ENCODE assay signal across 11 cellular contexts in the genomic region with DNA sequence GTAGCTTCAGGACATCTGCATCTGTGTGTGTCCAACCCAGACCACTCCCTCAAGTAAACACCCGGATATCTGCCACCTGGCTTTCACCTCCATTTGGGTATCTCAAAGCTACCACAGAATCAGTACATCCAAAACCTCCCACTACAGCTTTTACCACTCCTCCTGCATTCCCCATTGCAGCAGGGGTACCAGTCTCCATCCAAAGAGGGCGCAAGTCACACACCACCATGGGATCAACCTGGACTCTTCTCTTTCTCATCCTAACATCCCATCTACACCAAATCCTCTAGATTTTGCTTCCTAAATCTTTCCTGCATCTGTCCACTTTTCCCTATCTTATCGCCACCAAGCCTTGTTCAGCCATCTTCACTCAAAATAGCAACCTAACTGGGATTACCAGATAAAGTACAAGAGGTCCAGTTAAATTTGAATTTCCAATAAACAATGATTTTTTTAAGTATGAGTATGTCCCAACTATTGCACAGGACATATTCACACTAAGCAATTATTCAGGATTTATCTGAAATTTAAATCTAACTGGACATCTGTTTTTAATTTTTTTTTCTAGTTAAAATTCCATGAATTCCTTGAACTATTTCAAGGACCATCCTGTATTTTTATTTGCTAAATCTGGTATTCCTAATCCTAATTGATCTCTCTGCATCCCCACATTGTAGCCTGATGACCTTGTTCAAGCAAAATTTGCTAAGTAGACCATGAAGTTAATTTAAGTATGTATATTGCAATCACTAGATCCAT.
DNase-seq lines count a peak whose midpoint lies in the region; ATAC-seq and TF ChIP-seq lines count a peak whose summit lies in the region.
"Had no signal": no experiment of that assay in that cellular context is flagged by ENCODE, and none has a peak within 500 bp of the region (broad histone marks: within the 10 kb centered on the region; RNA-seq: fewer than 3 reads in every experiment).

No MANE protein-coding gene starts in this region.

- POLR2A ChIA-PET in T-cell (lab: Charles Lee) = no interaction called here

- H3K36me3 Mint-ChIP-seq in type B pancreatic cell (no peaks in the 10 kb centered on the region), T-cell (no peaks in the 10 kb centered on the region)

- DNase-seq in cardiac muscle cell (ENCODE audit: low read depth in 1 of 2, low spot score in 1 of 2) (peak; percentile 11 to 36), left ventricle myocardium inferior (no peak), NCI-H69 (lab: John Stamatoyannopoulos, UW) (peak; percentile 79), epithelial cell of proximal tubule (ENCODE audit: low read depth) (no peak), type B pancreatic cell (ENCODE audit: extremely low spot score, unreplicated experiment) (peak; percentile 47), superior temporal gyrus (ENCODE audit: extremely low spot score) (no peak), T-cell (no peak)
- DNase-seq: activated CD4-positive, alpha-beta T cell treated with anti-CD3 and anti-CD28 coated beads for 1 hour; CD4-positive, CD25-positive, alpha-beta regulatory T cell; NCI-H187 treated with DMSO at 0.1 percent for 48 hours had no signal

- no peaks in the 10 kb centered on the region for H3K36me3 ChIP-seq in cardiac muscle cell
- H3K36me3 ChIP-seq in left ventricle myocardium inferior = no peaks in the 10 kb centered on the region

- H3K9me3 Mint-ChIP-seq in type B pancreatic cell = peaks cover 9% of the 10 kb centered on the region
- peaks cover 0 to 13% (median 0%) of the 10 kb centered on the region in 3 donors for H3K9me3 Mint-ChIP-seq in T-cell

- TF ChIP-seq CTCF in cardiac muscle cell (IDR thresholded peaks at IDR 0.05; ENCODE audit: low read depth, low read length) = peak; percentile 36
- TF ChIP-seq CTCF in left ventricle myocardium inferior (IDR thresholded peaks at IDR 0.05; ENCODE audit: borderline replicate concordance) = no peak
- TF ChIP-seq CTCF in epithelial cell of proximal tubule (conservative IDR thresholded peaks at IDR 0.05; ENCODE audit: low read depth, low read length) = peak; percentile 25
- TF ChIP-seq CTCF in type B pancreatic cell (conservative IDR thresholded peaks at IDR 0.05) = peak; percentile 58

- no peak overlapping the region for H3K4me3 ChIP-seq in cardiac muscle cell
- no peak overlapping the region for H3K4me3 ChIP-seq in left ventricle myocardium inferior
- no peak overlapping the region for H3K4me3 ChIP-seq in epithelial cell of proximal tubule (ENCODE audit: low read depth, low read length)

- H3K4me3 Mint-ChIP-seq in type B pancreatic cell = no peak overlapping the region
- no peak overlapping the region for H3K4me3 Mint-ChIP-seq in T-cell
- H3K4me3 Mint-ChIP-seq: CD4-positive, CD25-positive, alpha-beta regulatory T cell had no signal

- no peaks in the 10 kb centered on the region for H3K9me3 ChIP-seq in cardiac muscle cell (ENCODE audit: low read depth)
- H3K9me3 ChIP-seq in left ventricle myocardium inferior (replicated peaks) = peaks cover 15% of the 10 kb centered on the region

- CTCF ChIA-PET in T-cell (lab: Charles Lee) = no interaction called here

- ATAC-seq in GM18909 (IDR thresholded peaks at IDR 0.05; ENCODE audit: poor library complexity, unreplicated experiment) = no peak
- no peak for ATAC-seq in T-cell (replicated peaks in 1 of 4)

- H3K27ac Mint-ChIP-seq in type B pancreatic cell (no peak overlapping the region), T-cell (no peak overlapping the region)
- H3K27ac Mint-ChIP-seq: CD4-positive, CD25-positive, alpha-beta regulatory T cell had no signal

- H3K4me1 Mint-ChIP-seq in type B pancreatic cell (ENCODE audit: unreplicated experiment) (peaks cover 11% of the 10 kb centered on the region), T-cell (no peaks in the 10 kb centered on the region)
- H3K4me1 Mint-ChIP-seq: CD4-positive, CD25-positive, alpha-beta regulatory T cell had no signal

- H3K4me1 ChIP-seq in cardiac muscle cell (ENCODE audit: low read depth) = no peaks in the 10 kb centered on the region
- H3K4me1 ChIP-seq in left ventricle myocardium inferior = no peaks in the 10 kb centered on the region

- H3K27me3 Mint-ChIP-seq in type B pancreatic cell (peaks cover 27% of the 10 kb centered on the region), T-cell (peaks cover 27 to 47% of the 10 kb centered on the region in 2 donors)

- H3K27ac ChIP-seq in cardiac muscle cell = no peak overlapping the region
- no peak overlapping the region for H3K27ac ChIP-seq in left ventricle myocardium inferior (replicated peaks)

- intact Hi-C loops in left ventricle myocardium inferior (cut with micrococcal nuclease) = no loop called here

- H3K27me3 ChIP-seq in cardiac muscle cell (no peaks in the 10 kb centered on the region), left ventricle myocardium inferior (ENCODE audit: low read depth) (peaks cover 100% of the 10 kb centered on the region)

Comparison
In these comparisons a context has a peak if more than half of its experiments do, and no peak if none do; other contexts are left out.
1. DNase-seq: peak in cardiac muscle cell (2 of 2), NCI-H69 (single experiment) and type B pancreatic cell (single experiment); none in left ventricle myocardium inferior (single experiment), epithelial cell of proximal tubule (single experiment), superior temporal gyrus (single experiment) and T-cell (0 of 34).